8 cellular contexts compared by ENCODE assay signal in genomic region chr22:24937114-24937513, GRCh38. TPM values are rescaled to one million over a fixed set of nuclear protein-coding genes. Genes with fewer than 3 reads are reported as not detected.
DNase-seq lines count a peak whose midpoint lies in the region; ATAC-seq, FAIRE-seq and TF ChIP-seq lines count a peak whose summit lies in the region.

No MANE protein-coding gene starts in this region.

- H3K4me3 ChIP-seq in left ventricle myocardium inferior (no peak overlapping the region), OCI-LY3 (ENCODE audit: low read length) (no peak overlapping the region), endothelial cell of umbilical vein (replicated peaks in 1 of 3; ENCODE audit: insufficient read depth in 1 of 3, low read depth in 1 of 3, low read length in 3 of 3) (no peak overlapping the region)

- dilution Hi-C loops in endothelial cell of umbilical vein (cut with MboI; ENCODE audit: extremely low pct_ligation_motif_present, low sequenced_read_pairs) = no loop called here

- CTCF ChIA-PET in endothelial cell of umbilical vein (lab: Charles Lee) = interaction anchor here (0.9 to 19.2 kb wide), 6 partner anchors 9 to 122 kb away, joined by 3 to 378 read pairs (median 3); partner anchors contain the start of gene LHFPL7

- 0 out of 2 replicates have a peak, but pooled peaks cover 3% of the 10 kb centered on the region for H4K20me1 ChIP-seq in OCI-LY3 (ENCODE audit: insufficient read depth, low read length)
- no peaks in the 10 kb centered on the region for H4K20me1 ChIP-seq in endothelial cell of umbilical vein (replicated peaks; ENCODE audit: control insufficient read depth, extremely low read depth, insufficient read depth, low read length)

- H3K79me2 ChIP-seq in OCI-LY3 (ENCODE audit: low read length) (no peaks in the 10 kb centered on the region), endothelial cell of umbilical vein (ENCODE audit: control insufficient read depth, insufficient read depth, low read length) (no peaks in the 10 kb centered on the region)

- DNase-seq in left ventricle myocardium inferior (no peak), Right ventricle myocardium superior (no peak), endothelial cell of umbilical vein (ENCODE audit: low read depth, low spot score) (peak; percentile 59), urothelium cell line (ENCODE audit: low spot score) (peak; percentile 77), NCI-H774 (lab: John Stamatoyannopoulos, UW) (no peak)
- DNase-seq in activated CD4-positive, alpha-beta T cell treated with anti-CD3 and anti-CD28 coated beads for 48 hours = no peak

- FAIRE-seq in endothelial cell of umbilical vein (lab: Jason Lieb, UNC) (no peak), urothelium cell line (lab: Jason Lieb, UNC) (no peak)

- no peak for TF ChIP-seq POLR2A in endothelial cell of umbilical vein (IDR thresholded peaks at IDR 0.05; ENCODE audit: low read depth, low read length)

- BruUV-seq in endothelial cell of umbilical vein (replicated peaks; lab: Mats Ljungman, UMichigan) = no TSS peak

- H3K27ac ChIP-seq in left ventricle myocardium inferior (replicated peaks) = no peak overlapping the region
- no peak overlapping the region for H3K27ac ChIP-seq in OCI-LY3 (ENCODE audit: low read length)
- no peak overlapping the region for H3K27ac ChIP-seq in endothelial cell of umbilical vein (ENCODE audit: insufficient read depth, low read depth, low read length)

- ATAC-seq in Right ventricle myocardium superior (ENCODE audit: poor library complexity) (no peak), GM21390 (IDR thresholded peaks at IDR 0.05; ENCODE audit: unreplicated experiment) (no peak)

- POLR2A ChIA-PET in endothelial cell of umbilical vein (lab: Charles Lee) = no interaction called here

- intact Hi-C loops in left ventricle myocardium inferior (cut with micrococcal nuclease) (loop anchor here (5.0 kb wide), 1 partner anchor 115 kb away; no protein-coding TSS in a partner anchor), Right ventricle myocardium superior (cut with DNase I) (no loop called here), endothelial cell of umbilical vein (cut with micrococcal nuclease) (loop anchor here (10.0 kb wide), 1 partner anchor 398 kb away; no protein-coding TSS in a partner anchor)

- no peaks in the 10 kb centered on the region for H3K9me1 ChIP-seq in endothelial cell of umbilical vein (replicated peaks; ENCODE audit: control insufficient read depth, extremely low read depth, insufficient read depth, low read length)

- no peaks in the 10 kb centered on the region for H3K27me3 ChIP-seq in left ventricle myocardium inferior (ENCODE audit: low read depth)
- H3K27me3 ChIP-seq in OCI-LY3 (ENCODE audit: low read depth, low read length) = peaks cover 16% of the 10 kb centered on the region
- peaks cover 17 to 21% of the 10 kb centered on the region in 2 experiments for H3K27me3 ChIP-seq in endothelial cell of umbilical vein (ENCODE audit: control insufficient read depth in 2 of 2, insufficient read depth in 2 of 2, low read length in 2 of 2)

- TF ChIP-seq CTCF in left ventricle myocardium inferior (IDR thresholded peaks at IDR 0.05; ENCODE audit: borderline replicate concordance) (peak; percentile 24), OCI-LY3 (IDR thresholded peaks at IDR 0.05; ENCODE audit: low read depth, low read length) (peak; percentile 40), endothelial cell of umbilical vein (IDR thresholded peaks at IDR 0.05; ENCODE audit: extremely low read depth in 1 of 2, insufficient read depth in 1 of 2, low read depth in 1 of 2, low read length in 2 of 2) (peak; percentile 29 to 53)

- H2AFZ ChIP-seq in OCI-LY3 (ENCODE audit: low read depth, low read length) = no peak overlapping the region
- H2AFZ ChIP-seq in endothelial cell of umbilical vein (ENCODE audit: low read depth, low read length) = no peak overlapping the region

- no peak overlapping the region for H3K4me2 ChIP-seq in OCI-LY3 (ENCODE audit: low read length)
- H3K4me2 ChIP-seq in endothelial cell of umbilical vein (ENCODE audit: insufficient read depth, low read length) = no peak overlapping the region

- H3K9ac ChIP-seq in OCI-LY3 (ENCODE audit: low read length) (no peak overlapping the region), endothelial cell of umbilical vein (replicated peaks; ENCODE audit: extremely low read depth, insufficient read depth, low read length) (no peak overlapping the region)

- no peaks in the 10 kb centered on the region for H3K4me1 ChIP-seq in left ventricle myocardium inferior
- H3K4me1 ChIP-seq in OCI-LY3 (ENCODE audit: low read length) = 0 out of 2 replicates have a peak, but pooled peaks cover 4% of the 10 kb centered on the region
- H3K4me1 ChIP-seq in endothelial cell of umbilical vein (ENCODE audit: control insufficient read depth, extremely low read depth, insufficient read depth, low read length) = no peaks in the 10 kb centered on the region

- H3K9me3 ChIP-seq in left ventricle myocardium inferior (replicated peaks) (no peaks in the 10 kb centered on the region), OCI-LY3 (ENCODE audit: insufficient read depth, low read length) (no peaks in the 10 kb centered on the region), endothelial cell of umbilical vein (replicated peaks; ENCODE audit: control insufficient read depth, insufficient read depth, low read length) (no peaks in the 10 kb centered on the region)

- H3K36me3 ChIP-seq in left ventricle myocardium inferior = no peaks in the 10 kb centered on the region
- H3K36me3 ChIP-seq in OCI-LY3 (replicated peaks; ENCODE audit: low read depth, low read length) = no peaks in the 10 kb centered on the region
- H3K36me3 ChIP-seq in endothelial cell of umbilical vein (ENCODE audit: control insufficient read depth in 2 of 2, extremely low read depth in 1 of 2, insufficient read depth in 2 of 2, low read length in 2 of 2) = no peaks in the 10 kb centered on the region

TF ChIP-seq in endothelial cell of umbilical vein, 7 proteins besides CTCF, POLR2A, EP300 and RAD21:
- TF ChIP-seq MAX (IDR thresholded peaks at IDR 0.05; ENCODE audit: insufficient read depth, insufficient read length) (no peak), MYC (IDR thresholded peaks at IDR 0.05; ENCODE audit: low read depth, low read length) (no peak), GATA2 (IDR thresholded peaks at IDR 0.05; ENCODE audit: insufficient read depth, insufficient read length, low read depth, low read length) (no peak), JUN (IDR thresholded peaks at IDR 0.05; ENCODE audit: borderline replicate concordance, insufficient read depth, insufficient read length, low read depth) (no peak), EZH2 (IDR thresholded peaks at IDR 0.05; ENCODE audit: borderline replicate concordance, low read depth, low read length, severe bottlenecking) (no peak), FOS (IDR thresholded peaks at IDR 0.05; ENCODE audit: borderline replicate concordance, insufficient read depth, low read length) (no peak), POLR2AphosphoS5 (IDR thresholded peaks at IDR 0.05; ENCODE audit: insufficient read depth, low read depth, low read length) (no peak)
TF ChIP-seq in endothelial cell of umbilical vein: peak in this region for 0.

RNA-seq across cellular contexts. Expression of gene LHFPL7, which starts 9.4 kb away (rescaled TPM):
- total RNA-seq in left ventricle myocardium inferior (not detected), Right ventricle myocardium superior (not detected), endothelial cell of umbilical vein (not detected in 2 replicates)
- not detected in 2 replicates for polyA plus RNA-seq in endothelial cell of umbilical vein
- polyA plus RNA-seq in endothelial cell of umbilical vein (2011; cell fraction: cytosol; rRNA removed) = not detected in 2 replicates
- not detected in 2 replicates for polyA plus RNA-seq in endothelial cell of umbilical vein (2011; cell fraction: nucleus; rRNA removed)
- polyA plus RNA-seq in endothelial cell of umbilical vein (2012) = not detected in 2 replicates
- not detected in 2 replicates for polyA minus RNA-seq in endothelial cell of umbilical vein
- polyA minus RNA-seq in endothelial cell of umbilical vein (2011; cell fraction: cytosol; rRNA and poly(A)+ RNA removed) = not detected
- not detected in 2 replicates for polyA minus RNA-seq in endothelial cell of umbilical vein (2011; cell fraction: nucleus; rRNA and poly(A)+ RNA removed)

RNA-seq across cellular contexts. Expression of gene KIAA1671, which starts 15.4 kb away (rescaled TPM):
- 12.2 TPM for total RNA-seq in left ventricle myocardium inferior
- 12.6 TPM for total RNA-seq in Right ventricle myocardium superior
- 78.9 and 85.1 TPM in 2 replicates for total RNA-seq in endothelial cell of umbilical vein
- 18.9 and 23.1 TPM in 2 replicates for polyA plus RNA-seq in endothelial cell of umbilical vein
- polyA plus RNA-seq in endothelial cell of umbilical vein (2011; cell fraction: cytosol; rRNA removed) = 21.8 and 22.1 TPM in 2 replicates
- polyA plus RNA-seq in endothelial cell of umbilical vein (2011; cell fraction: nucleus; rRNA removed) = 38.5 and 45.9 TPM in 2 replicates
- 17.4 and 19.8 TPM in 2 replicates for polyA plus RNA-seq in endothelial cell of umbilical vein (2012)
- 59.2 and 71.7 TPM in 2 replicates for polyA minus RNA-seq in endothelial cell of umbilical vein
- polyA minus RNA-seq in endothelial cell of umbilical vein (2011; cell fraction: cytosol; rRNA and poly(A)+ RNA removed) = 10.0 TPM
- 70.1 and 79.2 TPM in 2 replicates for polyA minus RNA-seq in endothelial cell of umbilical vein (2011; cell fraction: nucleus; rRNA and poly(A)+ RNA removed)

Comparison
In these comparisons a context has a peak if more than half of its experiments do, and no peak if none do; other contexts are left out.
1. DNase-seq: peak in endothelial cell of umbilical vein (single experiment) and urothelium cell line (single experiment); none in left ventricle myocardium inferior (single experiment), Right ventricle myocardium superior (single experiment), NCI-H774 (single experiment) and activated CD4-positive, alpha-beta T cell treated with anti-CD3 and anti-CD28 coated beads for 48 hours (single experiment).
2. Peak in every context shown above with its lines, with median percentiles within 50 percentile points of each other: CTCF ChIP-seq.